Comparison of ENCODE assay signal across 15 cellular contexts in the genomic region with DNA sequence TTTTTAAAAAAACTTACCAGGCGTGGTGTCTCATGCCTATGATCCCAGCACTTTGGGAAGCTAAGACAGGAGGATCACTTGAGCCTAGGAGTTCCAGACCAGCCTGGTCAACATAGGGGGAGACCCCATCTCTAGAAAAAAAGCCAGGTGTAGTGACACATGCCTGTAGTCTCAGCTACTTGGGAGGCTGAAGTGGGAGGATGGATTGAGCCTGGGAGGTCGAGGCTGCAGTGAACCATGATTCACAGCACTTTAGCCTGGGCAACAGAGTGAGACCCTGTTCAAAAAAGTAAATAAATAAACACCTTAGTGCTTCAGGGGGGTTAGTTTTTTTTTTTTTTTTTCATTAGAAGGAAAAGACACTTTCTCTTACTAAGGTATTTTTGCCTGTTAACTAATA. TPM values are rescaled to one million over a fixed set of nuclear protein-coding genes. Genes with fewer than 3 reads are reported as not detected.
DNase-seq lines count a peak whose midpoint lies in the region; ATAC-seq, FAIRE-seq and TF ChIP-seq lines count a peak whose summit lies in the region.
"Had no signal": no experiment of that assay in that cellular context is flagged by ENCODE, and none has a peak within 500 bp of the region (broad histone marks: within the 10 kb centered on the region; RNA-seq: fewer than 3 reads in every experiment).

No MANE protein-coding gene starts in this region.

- no peaks in the 10 kb centered on the region for H3K27me3 ChIP-seq in BLaER1
- H3K27me3 ChIP-seq in DOHH2 (ENCODE audit: control insufficient read depth, low read length), result no peaks in the 10 kb centered on the region
- H3K27me3 ChIP-seq in HepG2 (ENCODE audit: control insufficient read depth in 1 of 2, insufficient read depth in 2 of 2, low read length in 2 of 2), result no peaks in the 10 kb centered on the region
- H3K27me3 ChIP-seq in ovary, result no peaks in the 10 kb centered on the region

- TF ChIP-seq EP300 in HepG2 (IDR thresholded peaks at IDR 0.05; ENCODE audit: low read depth in 2 of 2, low read length in 2 of 2), result no peak
- no peak for TF ChIP-seq EP300 in HepG2 (CRISPR knock-in tag; IDR thresholded peaks at IDR 0.05; ENCODE audit: borderline replicate concordance)
- TF ChIP-seq EP300 in ovary (IDR thresholded peaks at IDR 0.05), result no peak

- ATAC-seq in activated CD8-positive, alpha-beta memory T cell treated with anti-CD3 and anti-CD28 coated beads, Interleukin-2, amount 10 ng/mL, durations not matched to agents 7 days and 5 days, result no peak
- ATAC-seq in HepG2 (no peak), HG03097 (IDR thresholded peaks at IDR 0.05; ENCODE audit: low FRiP score, unreplicated experiment) (no peak)

- TF ChIP-seq CTCF in DOHH2 (IDR thresholded peaks at IDR 0.05; ENCODE audit: low read depth, low read length, poor library complexity, severe bottlenecking) (no peak), HepG2 (CRISPR knock-in tag; IDR thresholded peaks at IDR 0.05) (no peak), ovary (IDR thresholded peaks at IDR 0.05) (no peak)

- peaks cover 14% of the 10 kb centered on the region for H3K36me3 Mint-ChIP-seq in activated CD8-positive, alpha-beta memory T cell treated with anti-CD3 and anti-CD28 coated beads, Interleukin-2, amount 10 ng/mL, durations not matched to agents 7 days and 5 days

- H3K9ac ChIP-seq in BLaER1 (no peak overlapping the region), HepG2 (ENCODE audit: insufficient read depth, low read depth, low read length) (no peak overlapping the region)

- no peak overlapping the region for H3K4me3 Mint-ChIP-seq in activated CD8-positive, alpha-beta memory T cell treated with anti-CD3 and anti-CD28 coated beads, Interleukin-2, amount 10 ng/mL, durations not matched to agents 7 days and 5 days

- H3K4me2 ChIP-seq in BLaER1 (0 out of 2 replicates have a peak overlapping the region, but pooled peaks have one; percentile 13), DOHH2 (ENCODE audit: low read length) (peak overlapping the region; percentile 75), HepG2 (ENCODE audit: low read depth, low read length) (no peak overlapping the region)

- H3K9me3 ChIP-seq in BLaER1, result no peaks in the 10 kb centered on the region
- no peaks in the 10 kb centered on the region for H3K9me3 ChIP-seq in DOHH2 (ENCODE audit: control insufficient read depth, insufficient read depth, low read length)
- H3K9me3 ChIP-seq in HepG2 (ENCODE audit: low read length), result no peaks in the 10 kb centered on the region
- H3K9me3 ChIP-seq in ovary, result no peaks in the 10 kb centered on the region

- TF ChIP-seq POLR2A in HepG2 (IDR thresholded peaks at IDR 0.05; ENCODE audit: insufficient read depth in 1 of 2, low read depth in 2 of 2, low read length in 2 of 2) (no peak), ovary (IDR thresholded peaks at IDR 0.05) (no peak)

- POLR2A ChIA-PET in HepG2 (lab: Yijun Ruan, JAX), result no interaction called here

- peaks cover 46% of the 10 kb centered on the region for H3F3A ChIP-seq in DOHH2 (ENCODE audit: control insufficient read depth, insufficient read depth)

- CTCF ChIA-PET in activated CD8-positive, alpha-beta memory T cell treated with anti-CD3 and anti-CD28 coated beads, Interleukin-2, amount 10 ng/mL, durations not matched to agents 7 days and 5 days (lab: Charles Lee), result interaction anchor here (0.8 to 1.2 kb wide), 2 partner anchors 11 to 23 kb away, joined by 3 read pairs; no protein-coding TSS in a partner anchor
- CTCF ChIA-PET in HepG2 (lab: Yijun Ruan, JAX; ENCODE audit: low intra/inter-chr PET ratio, low total read pairs), result no interaction called here

- H3K36me3 ChIP-seq in BLaER1 (no peaks in the 10 kb centered on the region), DOHH2 (ENCODE audit: control insufficient read depth, low read length) (peaks cover 16% of the 10 kb centered on the region), HepG2 (replicated peaks in 1 of 2; ENCODE audit: control insufficient read depth in 1 of 2, insufficient read depth in 2 of 2, low read length in 2 of 2) (no peaks in the 10 kb centered on the region), ovary (no peaks in the 10 kb centered on the region)

- peaks cover 47% of the 10 kb centered on the region for H3K4me1 Mint-ChIP-seq in activated CD8-positive, alpha-beta memory T cell treated with anti-CD3 and anti-CD28 coated beads, Interleukin-2, amount 10 ng/mL, durations not matched to agents 7 days and 5 days

- H2AFZ ChIP-seq in HepG2 (ENCODE audit: low read length), result no peak overlapping the region

- in situ Hi-C loops in HepG2 (cut with HindIII; ENCODE audit: extremely low pct_ligation_motif_present, low pct_unique_long_range_greater_than_20kb), result no loop called here

- H4K20me1 ChIP-seq in BLaER1 (no peaks in the 10 kb centered on the region), DOHH2 (ENCODE audit: control insufficient read depth, insufficient read depth, low read depth, low read length) (no peaks in the 10 kb centered on the region), HepG2 (ENCODE audit: insufficient read depth, low read length) (no peaks in the 10 kb centered on the region)

- BruUV-seq in HepG2 (replicated peaks; lab: Mats Ljungman, UMichigan), result no TSS peak

- H3K9me3 Mint-ChIP-seq in activated CD8-positive, alpha-beta memory T cell treated with anti-CD3 and anti-CD28 coated beads, Interleukin-2, amount 10 ng/mL, durations not matched to agents 7 days and 5 days (ENCODE audit: low read depth), result peaks cover 4% of the 10 kb centered on the region

- FAIRE-seq in HepG2 (lab: Jason Lieb, UNC), result no peak

- H3K4me3 ChIP-seq in BLaER1 (no peak overlapping the region), DOHH2 (ENCODE audit: low read length) (peak overlapping the region; percentile 50), HepG2 (replicated peaks in 1 of 3; ENCODE audit: insufficient read depth in 1 of 3, low read depth in 2 of 3, low read length in 3 of 3) (no peak overlapping the region), ovary (no peak overlapping the region)

- H3K4me1 ChIP-seq in BLaER1 (peaks cover 69% of the 10 kb centered on the region), DOHH2 (ENCODE audit: control insufficient read depth, low read length) (peaks cover 92% of the 10 kb centered on the region), HepG2 (ENCODE audit: insufficient read depth, low read length) (peaks cover 28% of the 10 kb centered on the region), ovary (ENCODE audit: insufficient read depth) (peaks cover 3% of the 10 kb centered on the region)

- intact Hi-C loops in HepG2 (cut with micrococcal nuclease; ENCODE audit: unreplicated experiment) (loop anchor here (10.0 kb wide), 1 partner anchor 77 kb away; the partner anchor contains the start of gene GNA13), ovary (cut with DNase I) (loop anchor here in 2 of 4 donors (5.0 to 10.0 kb wide), 3 partner anchors 79 to 157 kb away; partner anchors contain the start of genes GNA13 (in 1 of the 2) and RGS9 (in 1 of the 2))

- peak; percentile 34 for DNase-seq in activated CD8-positive, alpha-beta memory T cell treated with anti-CD3 and anti-CD28 coated beads, Interleukin-2, amount 10 ng/mL, durations not matched to agents 7 days and 5 days
- no peak for DNase-seq in HepG2 (ENCODE audit: low spot score)
- DNase-seq in ovary, result no peak
- no peak for DNase-seq in DMS153 treated with DMSO at 0.1 percent for 48 hours (lab: John Stamatoyannopoulos, UW; ENCODE audit: unreplicated experiment)
- DNase-seq: DMS53, Kasumi-1, NCI-H1105 treated with DMSO at 0.1 percent for 48 hours, NCI-H187, NCI-H446 treated with DMSO at 0.1 percent for 48 hours, NCI-H82, SIG-M5 had no signal

- TF ChIP-seq RAD21 in HepG2 (CRISPR knock-in tag; IDR thresholded peaks at IDR 0.05), result no peak

- 38% methylated on average over 2 of the region's 2 CpGs for WGBS in HepG2 (ENCODE audit: low lambda C conversion rate)
- 79 to 82% (median 82%) methylated on average over 2 of the region's 2 CpGs for WGBS in ovary, 3 donors

- H3K79me2 ChIP-seq in DOHH2 (ENCODE audit: control insufficient read depth, low read length), result peaks cover 38% of the 10 kb centered on the region
- H3K79me2 ChIP-seq in HepG2 (ENCODE audit: insufficient read depth, low read length), result no peaks in the 10 kb centered on the region

- H3K27me3 Mint-ChIP-seq in activated CD8-positive, alpha-beta memory T cell treated with anti-CD3 and anti-CD28 coated beads, Interleukin-2, amount 10 ng/mL, durations not matched to agents 7 days and 5 days, result no peaks in the 10 kb centered on the region
- H3K27me3 Mint-ChIP-seq: B cell had no signal

- no peak overlapping the region for H3K27ac Mint-ChIP-seq in activated CD8-positive, alpha-beta memory T cell treated with anti-CD3 and anti-CD28 coated beads, Interleukin-2, amount 10 ng/mL, durations not matched to agents 7 days and 5 days

- H3K9me2 ChIP-seq in DOHH2 (replicated peaks; ENCODE audit: control insufficient read depth, low read length), result no peaks in the 10 kb centered on the region

- no peak overlapping the region for H3K27ac ChIP-seq in BLaER1
- H3K27ac ChIP-seq in DOHH2 (ENCODE audit: low read depth, low read length), result peak overlapping the region; percentile 94
- no peak overlapping the region for H3K27ac ChIP-seq in HepG2 (ENCODE audit: extremely low read length, insufficient read depth, low read length)
- H3K27ac ChIP-seq in ovary, result no peak overlapping the region

RNA-seq across cellular contexts. Expression of gene LRRC37A3, which starts 58.9 kb away (rescaled TPM):
- 10 to 100 TPM; 12.6 to 22.5 TPM for total RNA-seq in activated CD8-positive, alpha-beta memory T cell treated with anti-CD3 and anti-CD28 coated beads, Interleukin-2, amount 10 ng/mL, durations not matched to agents 7 days and 5 days
- total RNA-seq in HepG2 (2016; rRNA removed; fragmentation: Illumina TruSeq; extraction: Trizol), result 0.81 and 1.1 TPM in 2 replicates
- 5.0 and 5.2 TPM in 2 replicates for total RNA-seq in HepG2 (2016; cell fraction: cytosol; rRNA removed; fragmentation: Illumina TruSeq; extraction: Trizol; ENCODE audit: low read depth)
- total RNA-seq in HepG2 (2016; cell fraction: insoluble cytoplasmic fraction; rRNA removed; fragmentation: Illumina TruSeq; extraction: Trizol), result 0.97 and 1.1 TPM in 2 replicates
- total RNA-seq in HepG2 (2016; cell fraction: membrane; rRNA removed; fragmentation: Illumina TruSeq; extraction: Trizol), result 1.3 and 2.1 TPM in 2 replicates
- total RNA-seq in HepG2 (2016; cell fraction: nucleus; rRNA removed; fragmentation: Illumina TruSeq; extraction: Trizol), result 4.7 and 6.7 TPM in 2 replicates
- polyA plus RNA-seq in HepG2 (2011; rRNA removed), result 0.54 and 0.62 TPM in 2 replicates
- 0.24 and 0.56 TPM in 2 replicates for polyA plus RNA-seq in HepG2 (2011; cell fraction: cytosol; rRNA removed)
- 1.2 and 2.3 TPM in 2 replicates for polyA plus RNA-seq in HepG2 (2011; cell fraction: nucleus; rRNA removed)
- 0.67 and 1.2 TPM in 2 replicates for polyA plus RNA-seq in HepG2 (2012)
- polyA plus RNA-seq in HepG2 (2016; cell fraction: cytosol; fragmentation: Illumina TruSeq; extraction: Trizol; ENCODE audit: low read depth), result 0.34 and 0.40 TPM in 2 replicates
- polyA plus RNA-seq in HepG2 (2016; cell fraction: insoluble cytoplasmic fraction; fragmentation: Illumina TruSeq; extraction: Trizol; ENCODE audit: low read depth), result 0.52 and 1.1 TPM in 2 replicates
- polyA plus RNA-seq in HepG2 (2016; cell fraction: membrane; fragmentation: Illumina TruSeq; extraction: Trizol; ENCODE audit: low read depth), result 0.24 and 0.45 TPM in 2 replicates
- polyA plus RNA-seq in HepG2 (2016; cell fraction: nucleus; fragmentation: Illumina TruSeq; extraction: Trizol; ENCODE audit: insufficient read depth, low read depth), result 2.8 and 4.0 TPM in 2 replicates
- polyA minus RNA-seq in HepG2 (2011; rRNA and poly(A)+ RNA removed; ENCODE audit: low replicate concordance), result 2.6 and 13.1 TPM in 2 replicates
- polyA minus RNA-seq in HepG2 (2011; cell fraction: cytosol; rRNA and poly(A)+ RNA removed), result 0.40 and 1.3 TPM in 2 replicates
- 11.1 and 12.6 TPM in 2 replicates for polyA minus RNA-seq in HepG2 (2011; cell fraction: nucleus; rRNA and poly(A)+ RNA removed)
- total RNA-seq in ovary, result 10 to 100 TPM in 6 of 7 donors, 1 to 10 TPM in 1; 8.9 to 23.4 (median 10.9) TPM
- 1 to 10 TPM; 2.5 to 7.1 TPM for polyA plus RNA-seq in ovary
